10 cellular contexts compared by ENCODE assay signal in the genomic region with DNA sequence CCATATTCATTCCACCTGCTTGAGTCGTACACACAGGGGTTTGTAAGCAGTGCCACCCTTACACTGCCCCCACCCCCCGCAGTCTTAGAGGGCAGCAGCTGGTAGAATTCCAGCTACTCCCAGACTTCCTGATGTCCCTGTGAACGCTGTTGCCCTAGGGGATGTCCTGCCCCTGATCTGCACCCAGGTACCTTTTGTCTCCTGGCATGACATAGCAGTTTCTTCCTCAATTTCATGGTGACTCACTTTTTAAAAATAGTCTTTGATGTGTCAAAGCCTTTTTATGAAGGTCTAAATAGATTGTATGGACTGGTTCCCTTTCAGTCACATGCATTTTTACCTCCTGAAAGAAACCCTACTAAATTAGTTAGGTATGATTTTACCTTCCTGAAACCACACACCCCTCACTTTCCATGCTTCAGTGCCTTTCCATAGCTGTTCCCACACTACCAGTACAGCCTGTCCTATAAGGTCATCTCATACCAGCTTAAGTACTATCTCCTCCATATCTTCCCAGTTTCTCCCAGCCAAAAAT.
A peak's percentile ranks its signal among the peaks of the same experiment; 100 is the strongest.
DNase-seq lines count a peak whose midpoint lies in the region; ATAC-seq and TF ChIP-seq lines count a peak whose summit lies in the region.
"Had no signal": no experiment of that assay in that cellular context is flagged by ENCODE, and none has a peak within 500 bp of the region (broad histone marks: within the 10 kb centered on the region; RNA-seq: fewer than 3 reads in every experiment).

No MANE protein-coding gene starts in this region.

- H2AFZ ChIP-seq in mammary epithelial cell (ENCODE audit: low read depth, low read length), result peak overlapping the region; percentile 5

- in situ Hi-C loops in mammary epithelial cell (cut with MboI; ENCODE audit: low sequenced_read_pairs in 2 of 2), result no loop called here

- dilution Hi-C loops in mammary epithelial cell (cut with HindIII; ENCODE audit: low sequenced_read_pairs), result no loop called here

- peak in 1 of 2 donors; percentile 4 for TF ChIP-seq CTCF in mammary epithelial cell (conservative IDR thresholded peaks at IDR 0.05 in 1 of 2, IDR thresholded peaks at IDR 0.05 in 1 of 2; ENCODE audit: extremely low read depth in 1 of 2, insufficient read depth in 1 of 2, low read depth in 1 of 2, low read length in 2 of 2)

- peaks cover 33% of the 10 kb centered on the region for H3K36me3 Mint-ChIP-seq in activated naive CD4-positive, alpha-beta T cell treated with anti-CD3 and anti-CD28 coated beads, Interleukin-2, amount 10 ng/mL, durations not matched to agents 7 days and 5 days

- peak overlapping the region; percentile 29 for H3K9ac ChIP-seq in mammary epithelial cell (ENCODE audit: insufficient read depth, low read length)
- no peak overlapping the region for H3K9ac ChIP-seq in skeletal muscle tissue (ENCODE audit: low read depth in 1 of 3, low read length in 3 of 3)

- BruUV-seq in mammary epithelial cell (replicated peaks; lab: Mats Ljungman, UMichigan), result no TSS peak

- peak overlapping the region; percentile 19 for H3K4me2 ChIP-seq in mammary epithelial cell (ENCODE audit: insufficient read depth, low read depth, low read length)

- H3K36me3 ChIP-seq in mammary epithelial cell (ENCODE audit: insufficient read depth, low read length) (no peaks in the 10 kb centered on the region), skeletal muscle tissue (ENCODE audit: control insufficient read depth in 3 of 3, insufficient read depth in 3 of 3, low read length in 3 of 3) (no peaks in the 10 kb centered on the region)
- H3K36me3 ChIP-seq: WERI-Rb-1 had no signal

- peak overlapping the region; percentile 67 for H3K27ac Mint-ChIP-seq in activated naive CD4-positive, alpha-beta T cell treated with anti-CD3 and anti-CD28 coated beads, Interleukin-2, amount 10 ng/mL, durations not matched to agents 7 days and 5 days

- WGBS in mammary epithelial cell (ENCODE audit: low coverage, missing lambda C conversion rate), result 0% methylated on average over 3 of the region's 3 CpGs

- H3K79me2 ChIP-seq in mammary epithelial cell (ENCODE audit: insufficient read depth, low read length), result no peaks in the 10 kb centered on the region

- no peaks in the 10 kb centered on the region for H4K20me1 ChIP-seq in mammary epithelial cell (ENCODE audit: insufficient read depth, low read length)

- H3K27ac ChIP-seq in mammary epithelial cell (ENCODE audit: insufficient read depth, low read depth, low read length) (peak overlapping the region; percentile 80), skeletal muscle tissue (ENCODE audit: low read depth, low read length) (peak overlapping the region; percentile 73)
- H3K27ac ChIP-seq: WERI-Rb-1 had no signal

- H3K27me3 Mint-ChIP-seq in activated naive CD4-positive, alpha-beta T cell treated with anti-CD3 and anti-CD28 coated beads, Interleukin-2, amount 10 ng/mL, durations not matched to agents 7 days and 5 days, result no peaks in the 10 kb centered on the region

- no peak overlapping the region for H3K4me3 ChIP-seq in mammary epithelial cell (replicated peaks in 1 of 3; ENCODE audit: insufficient read depth in 1 of 3, low read depth in 2 of 3, low read length in 3 of 3)
- H3K4me3 ChIP-seq in skeletal muscle tissue (ENCODE audit: low read length in 3 of 3), result no peak overlapping the region

- intact Hi-C loops in mammary epithelial cell (cut with micrococcal nuclease), result no loop called here

- H3K4me3 Mint-ChIP-seq in activated naive CD4-positive, alpha-beta T cell treated with anti-CD3 and anti-CD28 coated beads, Interleukin-2, amount 10 ng/mL, durations not matched to agents 7 days and 5 days, result no peak overlapping the region

- DNase-seq in activated naive CD4-positive, alpha-beta T cell treated with anti-CD3 and anti-CD28 coated beads, Interleukin-2, amount 10 ng/mL, durations not matched to agents 7 days and 5 days, result no peak
- DNase-seq in activated naive CD4-positive, alpha-beta T cell (lab: John Stamatoyannopoulos, UW), result no peak
- DNase-seq in MV-4-11 (lab: John Stamatoyannopoulos, UW), result peak; percentile 84
- DNase-seq in mammary epithelial cell, result peak; percentile 93
- DNase-seq: aorta, WERI-Rb-1 had no signal

- H3K9me3 Mint-ChIP-seq in activated naive CD4-positive, alpha-beta T cell treated with anti-CD3 and anti-CD28 coated beads, Interleukin-2, amount 10 ng/mL, durations not matched to agents 7 days and 5 days, result peaks cover 19% of the 10 kb centered on the region

- peaks cover 28% of the 10 kb centered on the region for H3K4me1 Mint-ChIP-seq in activated naive CD4-positive, alpha-beta T cell treated with anti-CD3 and anti-CD28 coated beads, Interleukin-2, amount 10 ng/mL, durations not matched to agents 7 days and 5 days

- H3K9me3 ChIP-seq in mammary epithelial cell (replicated peaks; ENCODE audit: insufficient read depth, low read length) (peaks cover 3% of the 10 kb centered on the region), skeletal muscle tissue (ENCODE audit: control insufficient read depth in 3 of 3, low read length in 3 of 3) (no peaks in the 10 kb centered on the region)

- CTCF ChIA-PET in activated naive CD4-positive, alpha-beta T cell treated with anti-CD3 and anti-CD28 coated beads, Interleukin-2, amount 10 ng/mL, durations not matched to agents 7 days and 5 days (lab: Charles Lee), result interaction anchor here (0.9 kb wide), 1 partner anchor 20 kb away, joined by 3 read pairs; no protein-coding TSS in a partner anchor
- CTCF ChIA-PET in mammary epithelial cell (lab: Charles Lee; ENCODE audit: low non-redundant PET), result no interaction called here

- H3K27me3 ChIP-seq in mammary epithelial cell (ENCODE audit: insufficient read depth, low read length) (no peaks in the 10 kb centered on the region), skeletal muscle tissue (ENCODE audit: control insufficient read depth in 3 of 3, insufficient read depth in 3 of 3, low read length in 3 of 3) (no peaks in the 10 kb centered on the region)

- no peak for ATAC-seq in HG03565 (IDR thresholded peaks at IDR 0.05; ENCODE audit: unreplicated experiment)
- ATAC-seq in HG02623 (IDR thresholded peaks at IDR 0.05; ENCODE audit: unreplicated experiment), result no peak
- ATAC-seq in GM21737 (IDR thresholded peaks at IDR 0.05; ENCODE audit: unreplicated experiment), result no peak

- H3K4me1 ChIP-seq in mammary epithelial cell (ENCODE audit: insufficient read depth, low read length), result peaks cover 20% of the 10 kb centered on the region
- peaks cover 14 to 49% (median 33%) of the 10 kb centered on the region in 3 donors for H3K4me1 ChIP-seq in skeletal muscle tissue (ENCODE audit: control insufficient read depth in 3 of 3, insufficient read depth in 3 of 3, low read length in 3 of 3)

Comparison
In these comparisons a context has a peak if more than half of its experiments do, and no peak if none do; other contexts are left out.
1. DNase-seq: peak in MV-4-11 (single experiment) and mammary epithelial cell (single experiment); none in activated naive CD4-positive, alpha-beta T cell treated with anti-CD3 and anti-CD28 coated beads, Interleukin-2, amount 10 ng/mL, durations not matched to agents 7 days and 5 days (single experiment) and activated naive CD4-positive, alpha-beta T cell (0 of 4).